In genomic region chr3:159782724-159783421, GRCh38 we compare ENCODE assay signal across 18 cellular contexts.
A peak's percentile ranks its signal among the peaks of the same experiment; 100 is the strongest.
DNase-seq lines count a peak whose midpoint lies in the region; ATAC-seq lines count a peak whose summit lies in the region.
"Had no signal": no experiment of that assay in that cellular context is flagged by ENCODE, and none has a peak within 500 bp of the region (broad histone marks: within the 10 kb centered on the region; RNA-seq: fewer than 3 reads in every experiment).

No MANE protein-coding gene starts in this region.

- H3K4me3 ChIP-seq in rectal smooth muscle tissue (ENCODE audit: low read length) = no peak overlapping the region
- H3K4me3 ChIP-seq: heart right ventricle, ovary, smooth muscle cell had no signal

- ATAC-seq in HG02840 (IDR thresholded peaks at IDR 0.05; ENCODE audit: low FRiP score, unreplicated experiment) = no peak
- ATAC-seq: heart right ventricle had no signal

- H3K36me3 ChIP-seq in rectal smooth muscle tissue (ENCODE audit: control insufficient read depth, insufficient read depth, low read length) = no peaks in the 10 kb centered on the region
- H3K36me3 ChIP-seq: heart right ventricle, ovary had no signal

- H3K27ac ChIP-seq in epithelial cell of prostate (peak overlapping the region; percentile 86), rectal smooth muscle tissue (ENCODE audit: low read depth, low read length) (peak overlapping the region; percentile 24)
- H3K27ac ChIP-seq: heart right ventricle, ovary had no signal

- H3K27me3 ChIP-seq in rectal smooth muscle tissue (ENCODE audit: control insufficient read depth, insufficient read depth, low read length) = no peaks in the 10 kb centered on the region
- H3K27me3 ChIP-seq: heart right ventricle, ovary had no signal

- DNase-seq in LoVo (ENCODE audit: low spot score) (peak; percentile 55), NCI-H69 (lab: John Stamatoyannopoulos, UW) (peak; percentile 59), epithelial cell of prostate (ENCODE audit: low read depth, low spot score) (no peak), NCI-H128 (lab: John Stamatoyannopoulos, UW; ENCODE audit: unreplicated experiment) (no peak), germinal center (ENCODE audit: low spot score) (no peak)
- DNase-seq: activated CD4-positive, CD25-positive, alpha-beta regulatory T cell treated with anti-CD3 and anti-CD28 coated beads, Interleukin-2, amount 50 U/mL, for 72 hours; activated CD8-positive, alpha-beta memory T cell treated with anti-CD3 and anti-CD28 coated beads, Interleukin-2, amount 50 U/mL, for 4 hours; activated naive CD4-positive, alpha-beta T cell treated with Interleukin-2 at 50 U/mL for 16 hours; DMS 273 treated with DMSO at 0.1 percent for 48 hours; heart right ventricle; kidney; NCI-H2081 treated with DMSO at 0.1 percent for 48 hours; ovary; SIG-M5; stimulated activated naive CD4-positive, alpha-beta T cell had no signal

- no peak overlapping the region for H3K9ac ChIP-seq in rectal smooth muscle tissue (ENCODE audit: low read length)

- H3K4me1 ChIP-seq in rectal smooth muscle tissue (ENCODE audit: control insufficient read depth, insufficient read depth, low read length) = peaks cover 30% of the 10 kb centered on the region

Comparison
In these comparisons a context has a peak if more than half of its experiments do, and no peak if none do; other contexts are left out.
1. DNase-seq: peak in LoVo (single experiment) and NCI-H69 (single experiment); none in epithelial cell of prostate (single experiment), NCI-H128 (single experiment) and germinal center (single experiment).